12 cellular contexts compared by ENCODE assay signal in the genomic region with DNA sequence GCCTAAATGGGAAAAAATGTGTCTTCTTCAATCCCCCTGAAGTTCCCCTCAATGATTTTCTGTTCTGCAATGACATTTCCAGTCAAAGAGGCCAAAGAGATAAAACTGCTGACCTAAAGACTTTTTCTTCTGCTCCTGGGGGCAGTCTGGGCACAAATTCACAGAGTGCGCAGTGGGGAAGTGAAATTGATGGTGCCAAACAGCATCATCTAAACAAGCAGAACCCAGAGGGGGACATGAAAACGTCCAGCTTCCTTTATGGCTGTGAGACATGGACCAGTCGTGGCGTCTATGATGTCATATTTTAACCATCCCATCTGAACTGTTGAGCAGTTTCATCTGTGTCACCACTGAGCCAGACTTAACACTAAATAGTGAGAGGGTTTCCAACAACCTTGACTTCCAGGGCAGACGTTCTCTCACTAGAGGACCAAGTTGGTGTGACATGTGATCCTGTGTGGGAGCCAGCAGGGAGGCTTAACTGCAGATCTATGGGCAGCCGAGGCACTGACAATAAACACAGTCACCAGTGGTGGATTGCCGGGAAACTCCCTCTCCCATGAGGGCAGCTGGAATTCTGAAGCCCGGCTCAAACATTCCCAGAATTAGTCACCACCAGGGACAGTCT. TPM values are rescaled to one million over a fixed set of nuclear protein-coding genes. Genes with fewer than 3 reads are reported as not detected.
A peak's percentile ranks its signal among the peaks of the same experiment; 100 is the strongest.
DNase-seq lines count a peak whose midpoint lies in the region; ATAC-seq and TF ChIP-seq lines count a peak whose summit lies in the region.
"Had no signal": no experiment of that assay in that cellular context is flagged by ENCODE, and none has a peak within 500 bp of the region (broad histone marks: within the 10 kb centered on the region; RNA-seq: fewer than 3 reads in every experiment).

No MANE protein-coding gene starts in this region.

- TF ChIP-seq CTCF in right lobe of liver (IDR thresholded peaks at IDR 0.05) (no peak), prostate gland (IDR thresholded peaks at IDR 0.05) (no peak), WERI-Rb-1 (IDR thresholded peaks at IDR 0.05; ENCODE audit: low read depth, low read length) (no peak)

- H3K36me3 ChIP-seq in right lobe of liver = no peaks in the 10 kb centered on the region
- H3K36me3 ChIP-seq in prostate gland = no peaks in the 10 kb centered on the region
- H3K36me3 ChIP-seq in WERI-Rb-1 = no peaks in the 10 kb centered on the region

- H3K4me3 ChIP-seq in right lobe of liver = peak overlapping the region in 1 of 3 donors; percentile 11
- H3K4me3 ChIP-seq in prostate gland = no peak overlapping the region
- H3K4me3 ChIP-seq in WERI-Rb-1 (ENCODE audit: low read depth, low read length) = no peak overlapping the region

- ATAC-seq in right lobe of liver = peak; percentile 48 to 78 (median 62)
- ATAC-seq: left colon had no signal

- peaks cover 0 to 18% (median 10%) of the 10 kb centered on the region in 4 donors for H3K4me1 ChIP-seq in right lobe of liver
- no peaks in the 10 kb centered on the region for H3K4me1 ChIP-seq in prostate gland (replicated peaks)

- 24% methylated on average over 3 of the region's 8 CpGs for WGBS in right lobe of liver (ENCODE audit: insufficient coverage, low coverage, low lambda C conversion rate, missing lambda C conversion rate)
- 46% methylated on average over 8 of the region's 8 CpGs for WGBS in prostate gland

- DNase-seq in AG08395 (ENCODE audit: low spot score) (peak; percentile 44), HT1080 (ENCODE audit: low read depth) (peak; percentile 35), astrocyte of the hippocampus (ENCODE audit: low read depth, low spot score) (peak; percentile 47), right lobe of liver (peak in 1 of 3 donors; percentile 74), prostate gland (ENCODE audit: low spot score) (no peak), superior temporal gyrus (ENCODE audit: extremely low spot score) (no peak), NCI-H345 treated with DMSO at 0.1 percent for 48 hours (lab: John Stamatoyannopoulos, UW; ENCODE audit: unreplicated experiment) (no peak), WERI-Rb-1 (no peak)
- DNase-seq: Caco-2; effector CD4-positive, alpha-beta T cell; left colon; stimulated activated CD4-positive, alpha-beta T cell treated with anti-CD3 and anti-CD28 coated beads, Interleukin-15, amount 100 ng/mL, for 24 hours had no signal

- H3K9me3 ChIP-seq in right lobe of liver (no peaks in the 10 kb centered on the region), prostate gland (no peaks in the 10 kb centered on the region), WERI-Rb-1 (ENCODE audit: severe bottlenecking) (no peaks in the 10 kb centered on the region)
- H3K9me3 ChIP-seq: Caco-2 had no signal

- H3K27ac ChIP-seq in right lobe of liver = peak overlapping the region; percentile 58 to 65 (median 65)
- no peak overlapping the region for H3K27ac ChIP-seq in prostate gland
- H3K27ac ChIP-seq in WERI-Rb-1 = no peak overlapping the region

- intact Hi-C loops in right lobe of liver (cut with DNase I) = no loop called here
- intact Hi-C loops in prostate gland (cut with DNase I) = no loop called here

- H3K27me3 ChIP-seq in right lobe of liver = no peaks in the 10 kb centered on the region
- no peaks in the 10 kb centered on the region for H3K27me3 ChIP-seq in prostate gland (replicated peaks; ENCODE audit: insufficient read depth)
- no peaks in the 10 kb centered on the region for H3K27me3 ChIP-seq in WERI-Rb-1 (ENCODE audit: insufficient read depth, low read depth, severe bottlenecking)

- TF ChIP-seq POLR2A in right lobe of liver (IDR thresholded peaks at IDR 0.05) (peak; percentile 47), prostate gland (IDR thresholded peaks at IDR 0.05) (no peak)

RNA-seq across cellular contexts. Expression of a gene that starts 12.4 kb away (rescaled TPM):
- total RNA-seq in HT1080 (2014; rRNA removed; shearing (Covaris generic)) = not detected in 2 replicates
- not detected in 2 replicates for polyA plus RNA-seq in HT1080 (2015; cell fraction: cytosol; rRNA removed)
- polyA plus RNA-seq in HT1080 (2015; cell fraction: nucleus; rRNA removed) = not detected in 2 replicates
- 1 to 10 TPM; 1.0 to 4.9 (median 1.5) TPM for total RNA-seq in right lobe of liver
- 1 to 10 TPM in 1 of 2 donors, under 1 TPM in 1; 0.40 to 1.7 TPM for total RNA-seq in prostate gland

Comparison
In these comparisons a context has a peak if more than half of its experiments do, and no peak if none do; other contexts are left out.
1. DNase-seq: peak in AG08395 (single experiment), HT1080 (single experiment) and astrocyte of the hippocampus (single experiment); none in prostate gland (single experiment), superior temporal gyrus (single experiment), NCI-H345 treated with DMSO at 0.1 percent for 48 hours (single experiment) and WERI-Rb-1 (single experiment).
2. H3K27ac ChIP-seq: peak in right lobe of liver (3 of 3); none in prostate gland (0 of 2) and WERI-Rb-1 (single experiment).